11 cellular contexts compared by ENCODE assay signal in the genomic region with DNA sequence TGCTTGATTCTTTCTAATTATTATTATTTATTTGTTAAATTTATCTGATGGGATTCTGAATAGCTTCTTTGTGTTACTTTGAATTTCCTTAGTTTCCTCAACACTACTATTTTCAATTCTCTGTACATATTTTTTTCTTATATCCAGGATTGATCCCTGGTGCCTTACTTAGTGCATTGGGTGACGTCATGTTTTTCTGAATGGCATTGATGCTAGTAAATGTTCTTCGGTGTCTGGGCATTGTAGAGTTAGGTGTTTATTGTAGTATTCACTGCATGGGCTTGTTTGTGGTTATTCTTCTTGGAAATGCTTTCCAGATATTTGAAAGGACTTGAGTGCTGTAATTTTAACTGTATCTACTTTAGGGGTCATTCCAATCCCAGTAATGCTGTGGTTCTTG.
"Had no signal": no experiment of that assay in that cellular context is flagged by ENCODE, and none has a peak within 500 bp of the region (broad histone marks: within the 10 kb centered on the region; RNA-seq: fewer than 3 reads in every experiment).

No MANE protein-coding gene starts in this region.

- H3K9ac ChIP-seq: GM23248 had no signal

- H3K4me1 Mint-ChIP-seq: GM23338 had no signal

- H3K4me1 ChIP-seq: HAP-1 had no signal

- H3K36me3 ChIP-seq: HAP-1 had no signal

- H2AFZ ChIP-seq: GM23248, GM23338 had no signal

- FAIRE-seq: H1, H54 had no signal

- H3K27ac ChIP-seq: GM23248 had no signal

- H3K4me3 Mint-ChIP-seq: GM23338, H9, HFFc6 had no signal

- H3K4me3 ChIP-seq: GM23248, GM23338, HAP-1 had no signal

- H3K9me3 ChIP-seq: HAP-1 had no signal

- H3K4me2 ChIP-seq: GM23338 had no signal

- ATAC-seq: GM23338, HCT116 had no signal

- H3K27ac Mint-ChIP-seq: GM23338, H9, HFFc6 had no signal

- DNase-seq: GM23248, GOT3, H7, H9, HCEC 1CT, HFFc6 had no signal
